In the genomic region with DNA sequence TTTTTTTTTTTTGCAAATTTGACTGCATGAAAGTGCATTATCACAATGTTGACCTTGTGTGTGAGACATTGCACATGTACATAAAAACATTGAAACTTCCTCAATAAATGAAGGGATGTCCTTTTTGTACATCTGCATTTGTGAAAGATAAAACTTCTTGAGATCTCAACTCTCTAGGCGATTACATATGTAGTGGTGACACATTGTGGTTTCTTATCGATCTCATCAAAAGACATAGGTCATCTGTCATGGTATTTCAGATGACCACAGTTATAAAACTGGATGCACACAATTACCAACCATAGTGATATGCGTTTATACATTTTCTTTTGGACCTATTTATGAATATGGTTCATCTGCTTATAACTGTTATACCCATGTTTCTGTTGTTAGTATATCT, we compare ENCODE assay signal across 31 cellular contexts.
"Had no signal": no experiment of that assay in that cellular context is flagged by ENCODE, and none has a peak within 500 bp of the region (broad histone marks: within the 10 kb centered on the region; RNA-seq: fewer than 3 reads in every experiment).

No MANE protein-coding gene starts in this region.

- H3K4me3 Mint-ChIP-seq: activated CD4-positive, alpha-beta memory T cell treated with anti-CD3 and anti-CD28 coated beads, Interleukin-2, amount 10 ng/mL, durations not matched to agents 7 days and 5 days; activated naive CD4-positive, alpha-beta T cell treated with anti-CD3 and anti-CD28 coated beads, Interleukin-2, amount 10 ng/mL, durations not matched to agents 7 days and 5 days; activated naive CD8-positive, alpha-beta T cell treated with anti-CD3 and anti-CD28 coated beads, Interleukin-2, amount 10 ng/mL, durations not matched to agents 7 days and 5 days; activated T-cell treated with anti-CD3 and anti-CD28 coated beads, Interleukin-2, amount 50 U/mL, for 24 hours; effector memory CD8-positive, alpha-beta T cell; mesothelial cell of epicardium; naive thymus-derived CD4-positive, alpha-beta T cell; neural crest cell; stimulated activated effector memory CD8-positive, alpha-beta T cell treated with anti-CD3 and anti-CD28 coated beads, Interleukin-12 subunit alpha, Interleukin-12 subunit beta, amount 100 ng/mL, for 72 hours; stimulated activated naive CD8-positive, alpha-beta T cell treated with anti-CD3 and anti-CD28 coated beads, Interleukin-15, Interleukin-2, amounts not matched to agents 100 ng/mL and 50 ng/mL, for 24 hours had no signal

- H3K4me3 ChIP-seq: gastroesophageal sphincter, hepatocyte, pancreas, prostate gland, sigmoid colon, thoracic aorta had no signal

- H3K9me3 ChIP-seq: gastroesophageal sphincter, pancreas, prostate gland, thoracic aorta had no signal

- H3K27ac Mint-ChIP-seq: activated CD4-positive, alpha-beta memory T cell treated with anti-CD3 and anti-CD28 coated beads, Interleukin-2, amount 10 ng/mL, durations not matched to agents 7 days and 5 days; activated naive CD4-positive, alpha-beta T cell treated with anti-CD3 and anti-CD28 coated beads, Interleukin-2, amount 10 ng/mL, durations not matched to agents 7 days and 5 days; activated naive CD8-positive, alpha-beta T cell treated with anti-CD3 and anti-CD28 coated beads, Interleukin-2, amount 10 ng/mL, durations not matched to agents 7 days and 5 days; activated T-cell treated with anti-CD3 and anti-CD28 coated beads, Interleukin-2, amount 50 U/mL, for 24 hours; effector memory CD8-positive, alpha-beta T cell; mesothelial cell of epicardium; naive thymus-derived CD4-positive, alpha-beta T cell; stimulated activated effector memory CD8-positive, alpha-beta T cell treated with anti-CD3 and anti-CD28 coated beads, Interleukin-12 subunit alpha, Interleukin-12 subunit beta, amount 100 ng/mL, for 72 hours; stimulated activated naive CD8-positive, alpha-beta T cell treated with anti-CD3 and anti-CD28 coated beads, Interleukin-15, Interleukin-2, amounts not matched to agents 100 ng/mL and 50 ng/mL, for 24 hours had no signal

- H3K36me3 ChIP-seq: gastroesophageal sphincter, pancreas, prostate gland, sigmoid colon, thoracic aorta, WERI-Rb-1 had no signal

- H3K27ac ChIP-seq: gastroesophageal sphincter, hepatocyte, pancreas, prostate gland, sigmoid colon, thoracic aorta, WERI-Rb-1 had no signal

- FAIRE-seq: urothelium cell line had no signal

- H3K27me3 ChIP-seq: gastroesophageal sphincter, hepatocyte, pancreas, sigmoid colon had no signal

- H3K27me3 Mint-ChIP-seq: activated CD4-positive, alpha-beta memory T cell treated with anti-CD3 and anti-CD28 coated beads, Interleukin-2, amount 10 ng/mL, durations not matched to agents 7 days and 5 days; activated naive CD4-positive, alpha-beta T cell treated with anti-CD3 and anti-CD28 coated beads, Interleukin-2, amount 10 ng/mL, durations not matched to agents 7 days and 5 days; activated naive CD8-positive, alpha-beta T cell treated with anti-CD3 and anti-CD28 coated beads, Interleukin-2, amount 10 ng/mL, durations not matched to agents 7 days and 5 days; activated T-cell treated with anti-CD3 and anti-CD28 coated beads, Interleukin-2, amount 50 U/mL, for 24 hours had no signal

- DNase-seq: activated CD4-positive, alpha-beta memory T cell treated with anti-CD3 and anti-CD28 coated beads, Interleukin-2, amount 10 ng/mL, durations not matched to agents 7 days and 5 days; activated CD4-positive, alpha-beta T cell treated with anti-CD3 and anti-CD28 coated beads for 48 hours; activated CD8-positive, alpha-beta memory T cell treated with anti-CD3 and anti-CD28 coated beads, Interleukin-2, amount 50 U/mL, for 48 hours; activated gamma-delta T cell; activated naive CD4-positive, alpha-beta T cell treated with anti-CD3 and anti-CD28 coated beads, Interleukin-2, amount 10 ng/mL, durations not matched to agents 7 days and 5 days; activated naive CD8-positive, alpha-beta T cell treated with anti-CD3 and anti-CD28 coated beads, Interleukin-2, amount 10 ng/mL, durations not matched to agents 7 days and 5 days; activated T-cell treated with anti-CD3 and anti-CD28 coated beads, Interleukin-2, amount 50 U/mL, for 24 hours; caudate nucleus; cortex of kidney; effector memory CD8-positive, alpha-beta T cell; erythroblast; islet precursor cell; left cardiac atrium; left ventricle myocardium superior; naive thymus-derived CD4-positive, alpha-beta T cell; nucleus accumbens; pancreas; sigmoid colon; small intestine; stimulated activated CD4-positive, alpha-beta T cell treated with anti-CD3 and anti-CD28 coated beads, Interleukin-4, amount 100 ng/mL, for 24 hours; WERI-Rb-1 had no signal

- H3K4me1 Mint-ChIP-seq: activated CD4-positive, alpha-beta memory T cell treated with anti-CD3 and anti-CD28 coated beads, Interleukin-2, amount 10 ng/mL, durations not matched to agents 7 days and 5 days; activated naive CD4-positive, alpha-beta T cell treated with anti-CD3 and anti-CD28 coated beads, Interleukin-2, amount 10 ng/mL, durations not matched to agents 7 days and 5 days; activated naive CD8-positive, alpha-beta T cell treated with anti-CD3 and anti-CD28 coated beads, Interleukin-2, amount 10 ng/mL, durations not matched to agents 7 days and 5 days; mesothelial cell of epicardium; naive thymus-derived CD4-positive, alpha-beta T cell; stimulated activated effector memory CD8-positive, alpha-beta T cell treated with anti-CD3 and anti-CD28 coated beads, Interleukin-12 subunit alpha, Interleukin-12 subunit beta, amount 100 ng/mL, for 72 hours had no signal

- ATAC-seq: activated CD4-positive, CD25-positive, alpha-beta regulatory T cell treated with anti-CD3 and anti-CD28 coated beads, Interleukin-2, amount 50 U/mL, for 24 hours; effector memory CD8-positive, alpha-beta T cell; gastroesophageal sphincter; left cardiac atrium; left ventricle myocardium superior; naive thymus-derived CD4-positive, alpha-beta T cell; pancreas; stimulated activated effector memory CD8-positive, alpha-beta T cell treated with anti-CD3 and anti-CD28 coated beads, Interleukin-12 subunit alpha, Interleukin-12 subunit beta, amount 100 ng/mL, for 72 hours had no signal

- H3K36me3 Mint-ChIP-seq: activated naive CD4-positive, alpha-beta T cell treated with anti-CD3 and anti-CD28 coated beads, Interleukin-2, amount 10 ng/mL, durations not matched to agents 7 days and 5 days; activated naive CD8-positive, alpha-beta T cell treated with anti-CD3 and anti-CD28 coated beads, Interleukin-2, amount 10 ng/mL, durations not matched to agents 7 days and 5 days; mesothelial cell of epicardium; naive thymus-derived CD4-positive, alpha-beta T cell; stimulated activated effector memory CD8-positive, alpha-beta T cell treated with anti-CD3 and anti-CD28 coated beads, Interleukin-12 subunit alpha, Interleukin-12 subunit beta, amount 100 ng/mL, for 72 hours had no signal

- H2AFZ ChIP-seq: hepatocyte had no signal

- H3K4me1 ChIP-seq: gastroesophageal sphincter, pancreas, prostate gland, sigmoid colon had no signal

- H3K79me2 ChIP-seq: hepatocyte had no signal

- H3K9me3 Mint-ChIP-seq: activated T-cell treated with anti-CD3 and anti-CD28 coated beads, Interleukin-2, amount 50 U/mL, for 24 hours; effector memory CD8-positive, alpha-beta T cell; stimulated activated effector memory CD8-positive, alpha-beta T cell treated with anti-CD3 and anti-CD28 coated beads, Interleukin-12 subunit alpha, Interleukin-12 subunit beta, amount 100 ng/mL, for 72 hours; stimulated activated naive CD8-positive, alpha-beta T cell treated with anti-CD3 and anti-CD28 coated beads, Interleukin-15, Interleukin-2, amounts not matched to agents 100 ng/mL and 50 ng/mL, for 24 hours had no signal

- H3K4me2 ChIP-seq: hepatocyte had no signal
